In genomic region chr2:74032909-74033261, GRCh38 we compare ENCODE assay signal across 8 cellular contexts. TPM values are rescaled to one million over a fixed set of nuclear protein-coding genes. Genes with fewer than 3 reads are reported as not detected.
DNase-seq lines count a peak whose midpoint lies in the region; ATAC-seq and TF ChIP-seq lines count a peak whose summit lies in the region.

No MANE protein-coding gene starts in this region.

- peaks cover 8% of the 10 kb centered on the region for H3K27me3 Mint-ChIP-seq in endothelial cell (ENCODE audit: unreplicated experiment)

- TF ChIP-seq CTCF in GM12864 (IDR thresholded peaks at IDR 0.05; ENCODE audit: low read depth, low read length, missing control alignments) (no peak), endothelial cell (IDR thresholded peaks at IDR 0.05; ENCODE audit: unreplicated experiment) (no peak)

- peak overlapping the region; percentile 47 for H3K4me3 ChIP-seq in GM12864 (ENCODE audit: low read depth, low read length)

- ATAC-seq in GM21360 (IDR thresholded peaks at IDR 0.05; ENCODE audit: unreplicated experiment) (peak; percentile 7), HG03432 (IDR thresholded peaks at IDR 0.05; ENCODE audit: unreplicated experiment) (peak; percentile 30)

- DNase-seq in GM12864 (ENCODE audit: low read depth), result peak; percentile 22
- DNase-seq in endothelial cell (ENCODE audit: low spot score), result no peak
- no peak for DNase-seq in stimulated activated CD4-positive, alpha-beta T cell treated with anti-CD3 and anti-CD28 coated beads, Interleukin-2, amount 100 ng/mL, for 24 hours
- DNase-seq in DMS 273 (lab: John Stamatoyannopoulos, UW; ENCODE audit: unreplicated experiment), result no peak
- DNase-seq in HCEC 1CT, result no peak
- DNase-seq in NK-92 (lab: John Stamatoyannopoulos, UW; ENCODE audit: unreplicated experiment), result no peak

- peak overlapping the region; percentile 13 for H3K4me3 Mint-ChIP-seq in endothelial cell (ENCODE audit: unreplicated experiment)

- peaks cover 60% of the 10 kb centered on the region for H3K4me1 Mint-ChIP-seq in endothelial cell (ENCODE audit: unreplicated experiment)

- no peaks in the 10 kb centered on the region for H3K9me3 Mint-ChIP-seq in endothelial cell (ENCODE audit: unreplicated experiment)

- no peaks in the 10 kb centered on the region for H3K36me3 Mint-ChIP-seq in endothelial cell (ENCODE audit: low read depth, unreplicated experiment)

- peak overlapping the region; percentile 94 for H3K27ac Mint-ChIP-seq in endothelial cell (ENCODE audit: unreplicated experiment)

RNA-seq across cellular contexts. Expression of gene TET3, which starts 48.2 kb away (rescaled TPM):
- total RNA-seq in endothelial cell (ENCODE audit: unreplicated experiment), result 23.0 TPM
